Comparison of ENCODE assay signal across 8 cellular contexts in the genomic region with DNA sequence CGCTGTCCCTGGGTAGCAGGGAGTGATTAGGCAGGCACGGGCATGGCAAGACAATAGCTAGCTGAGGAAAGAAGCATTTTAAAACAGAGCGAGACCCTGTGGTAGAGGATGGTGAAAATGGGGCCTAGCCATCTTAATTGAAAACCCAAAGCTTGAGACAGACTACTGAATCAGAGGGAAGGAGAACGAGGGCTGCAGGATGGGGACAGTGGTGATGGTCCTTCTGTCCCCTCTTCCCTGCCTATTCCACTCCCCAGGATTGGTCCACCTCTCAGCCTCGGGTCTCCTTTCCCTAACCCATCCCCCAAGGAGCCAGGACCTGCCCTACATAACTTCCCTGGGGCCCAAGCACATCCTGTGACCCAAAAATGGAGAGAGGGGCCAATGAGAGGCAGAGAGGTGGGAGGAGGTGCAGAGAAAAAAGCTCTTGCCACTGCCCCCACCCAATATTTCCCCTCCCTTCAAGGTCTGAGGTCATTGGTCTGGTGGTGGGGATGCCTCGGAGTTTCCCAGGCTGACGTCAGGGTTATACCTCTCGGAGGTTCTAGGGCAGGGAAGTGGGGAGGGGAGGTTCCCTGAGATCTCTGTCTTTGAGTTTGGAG. TPM values are rescaled to one million over a fixed set of nuclear protein-coding genes. Genes with fewer than 3 reads are reported as not detected.
A peak's percentile ranks its signal among the peaks of the same experiment; 100 is the strongest.
DNase-seq lines count a peak whose midpoint lies in the region; ATAC-seq and TF ChIP-seq lines count a peak whose summit lies in the region.

No MANE protein-coding gene starts in this region.

- in situ Hi-C loops in KBM-7 (cut with MboI; ENCODE audit: low pct_unique_long_range_greater_than_20kb, low sequenced_read_pairs) = no loop called here

- H3K4me3 Mint-ChIP-seq in T-helper 17 cell = peak overlapping the region; percentile 97
- peak overlapping the region; percentile 96 for H3K4me3 Mint-ChIP-seq in neural crest cell

- no peaks in the 10 kb centered on the region for H3K9me3 Mint-ChIP-seq in neural crest cell

- H3K27me3 Mint-ChIP-seq in T-helper 17 cell (no peaks in the 10 kb centered on the region), neural crest cell (ENCODE audit: low read depth) (peaks cover 9% of the 10 kb centered on the region)

- peak overlapping the region; percentile 81 for H3K4me3 ChIP-seq in GM06990 (replicated peaks; ENCODE audit: low read depth, low read length)

- H3K27ac Mint-ChIP-seq in T-helper 17 cell (peak overlapping the region; percentile 100), neural crest cell (ENCODE audit: unreplicated experiment) (peak overlapping the region; percentile 90)

- TF ChIP-seq CTCF in GM06990 (IDR thresholded peaks at IDR 0.05; ENCODE audit: insufficient read depth, low read length, poor library complexity, severe bottlenecking) (no peak), neural crest cell (conservative IDR thresholded peaks at IDR 0.05) (no peak)

- ATAC-seq in T-helper 17 cell = peak; percentile 40

- no peak for DNase-seq in GM06990 (ENCODE audit: extremely low read depth, insufficient read length)
- DNase-seq in T-helper 17 cell = peak; percentile 62 to 78 (median 69)
- peak; percentile 51 for DNase-seq in effector CD4-positive, alpha-beta T cell
- no peak for DNase-seq in neural crest cell (ENCODE audit: low read depth, low spot score)
- DNase-seq in COR-L47 (lab: John Stamatoyannopoulos, UW) = no peak
- DNase-seq in midbrain (lab: John Stamatoyannopoulos, UW) = no peak
- DNase-seq in KBM-7 = no peak
- no peak for DNase-seq in DMS153 (lab: John Stamatoyannopoulos, UW)

- H3K36me3 Mint-ChIP-seq in T-helper 17 cell (ENCODE audit: low read depth) (peaks cover 6% of the 10 kb centered on the region), neural crest cell (ENCODE audit: low read depth) (peaks cover 16% of the 10 kb centered on the region)

- H3K36me3 ChIP-seq in GM06990 (ENCODE audit: control insufficient read depth, insufficient read depth, low read length) = peaks cover 6% of the 10 kb centered on the region

- no peaks in the 10 kb centered on the region for H3K27me3 ChIP-seq in GM06990 (replicated peaks; ENCODE audit: control insufficient read depth, insufficient read depth, low read length)

- no peaks in the 10 kb centered on the region for H3K9me3 ChIP-seq in T-helper 17 cell (ENCODE audit: control insufficient read depth, low read length, poor library complexity, severe bottlenecking)

- H3K4me1 Mint-ChIP-seq in T-helper 17 cell (peaks cover 73% of the 10 kb centered on the region), neural crest cell (peaks cover 81% of the 10 kb centered on the region)

RNA-seq across cellular contexts. Expression of gene CUTA, which starts 0.9 kb away (rescaled TPM):
- total RNA-seq in T-helper 17 cell = 100 to 1,000 TPM; 195 to 196 TPM
- total RNA-seq in neural crest cell = 319 and 326 TPM in 2 replicates

RNA-seq across cellular contexts. Expression of gene SYNGAP1, which starts 1.1 kb away (rescaled TPM):
- 10 to 100 TPM; 82.3 to 83.9 TPM for total RNA-seq in T-helper 17 cell
- 72.4 and 73.5 TPM in 2 replicates for total RNA-seq in neural crest cell

RNA-seq across cellular contexts. Expression of gene PHF1, which starts 8.0 kb away (rescaled TPM):
- total RNA-seq in T-helper 17 cell = 100 to 1,000 TPM; 448 to 472 TPM
- total RNA-seq in neural crest cell = 63.5 and 70.5 TPM in 2 replicates

RNA-seq across cellular contexts. Expression of gene KIFC1, which starts 27.2 kb away (rescaled TPM):
- total RNA-seq in T-helper 17 cell (1 to 10 TPM; 1.3 to 3.7 TPM), neural crest cell (123 and 124 TPM in 2 replicates)

RNA-seq across cellular contexts. Expression of gene ZBTB9, which starts 35.6 kb away (rescaled TPM):
- total RNA-seq in T-helper 17 cell = 1 to 10 TPM; 3.9 to 4.4 TPM
- total RNA-seq in neural crest cell = 18.4 and 21.1 TPM in 2 replicates

Comparison
In these comparisons a context has a peak if more than half of its experiments do, and no peak if none do; other contexts are left out.
1. DNase-seq: peak in T-helper 17 cell (3 of 3) and effector CD4-positive, alpha-beta T cell (single experiment); none in GM06990 (single experiment), neural crest cell (single experiment), COR-L47 (single experiment), midbrain (single experiment), KBM-7 (single experiment) and DMS153 (single experiment).